In the genomic region with DNA sequence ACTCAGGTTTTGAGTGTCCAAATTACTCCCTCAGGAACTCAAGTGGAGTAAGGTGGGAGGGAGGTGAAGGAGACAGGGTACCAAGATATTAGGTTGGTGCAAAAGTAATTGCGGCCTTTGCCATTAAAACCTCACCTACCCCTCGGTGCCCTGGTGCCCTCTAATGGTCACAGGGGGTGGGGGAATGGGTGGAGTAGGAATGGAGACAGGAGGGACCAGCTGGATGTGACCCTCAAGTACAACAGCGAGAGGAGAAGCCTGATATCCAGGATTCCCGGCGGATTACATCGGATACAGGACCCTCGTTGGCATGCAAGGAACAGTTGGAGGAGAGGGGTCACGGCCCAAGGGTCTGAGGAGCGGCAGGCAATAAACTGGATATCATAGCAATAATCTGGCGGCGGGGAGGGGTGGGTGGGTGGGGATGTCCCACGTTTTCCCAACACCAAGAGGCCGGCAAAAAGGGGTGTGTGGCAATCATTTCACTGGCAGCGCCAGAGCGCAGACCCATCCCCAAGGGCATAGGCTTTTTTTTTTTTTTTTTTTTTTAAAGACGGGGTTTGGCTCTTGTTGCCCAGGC, we compare ENCODE assay signal across 10 cellular contexts. TPM values are rescaled to one million over a fixed set of nuclear protein-coding genes. Genes with fewer than 3 reads are reported as not detected.
A peak's percentile ranks its signal among the peaks of the same experiment; 100 is the strongest.
DNase-seq lines count a peak whose midpoint lies in the region; ATAC-seq and TF ChIP-seq lines count a peak whose summit lies in the region.
"Had no signal": no experiment of that assay in that cellular context is flagged by ENCODE, and none has a peak within 500 bp of the region (broad histone marks: within the 10 kb centered on the region; RNA-seq: fewer than 3 reads in every experiment).

No MANE protein-coding gene starts in this region.

- H3K4me3 ChIP-seq in GM12864 (ENCODE audit: low read depth, low read length) (peak overlapping the region; percentile 73), Karpas-422 (ENCODE audit: low read length) (0 out of 2 replicates have a peak overlapping the region, but pooled peaks have one; percentile 70), neutrophil (ENCODE audit: low read depth in 1 of 2, low read length in 1 of 2) (no peak overlapping the region), HAP-1 (no peak overlapping the region)

- no peaks in the 10 kb centered on the region for H3K9me3 ChIP-seq in Karpas-422 (ENCODE audit: low read length)
- H3K9me3 ChIP-seq in neutrophil, result no peaks in the 10 kb centered on the region
- H3K9me3 ChIP-seq in HAP-1, result no peaks in the 10 kb centered on the region
- H3K9me3 ChIP-seq: heart left ventricle, testis had no signal

- no peaks in the 10 kb centered on the region for H3K9me3 Mint-ChIP-seq in activated naive CD8-positive, alpha-beta T cell treated with anti-CD3 and anti-CD28 coated beads, Interleukin-2, amount 50 U/mL, for 24 hours
- H3K9me3 Mint-ChIP-seq: central memory CD8-positive, alpha-beta T cell had no signal

- TF ChIP-seq CTCF in GM12864 (IDR thresholded peaks at IDR 0.05; ENCODE audit: low read depth, low read length, missing control alignments), result peak; percentile 33
- no peak for TF ChIP-seq CTCF in neutrophil (IDR thresholded peaks at IDR 0.05)

- H3K27me3 Mint-ChIP-seq in activated naive CD8-positive, alpha-beta T cell treated with anti-CD3 and anti-CD28 coated beads, Interleukin-2, amount 50 U/mL, for 24 hours, result no peaks in the 10 kb centered on the region
- H3K27me3 Mint-ChIP-seq: central memory CD8-positive, alpha-beta T cell had no signal

- no peaks in the 10 kb centered on the region for H3K9me2 ChIP-seq in Karpas-422 (replicated peaks; ENCODE audit: insufficient read depth, low read length)

- H3K4me3 Mint-ChIP-seq in activated naive CD8-positive, alpha-beta T cell treated with anti-CD3 and anti-CD28 coated beads, Interleukin-2, amount 50 U/mL, for 24 hours, result peak overlapping the region; percentile 43

- H4K20me1 ChIP-seq in Karpas-422 (ENCODE audit: insufficient read depth, low read depth, low read length), result no peaks in the 10 kb centered on the region

- H3K9ac ChIP-seq in Karpas-422 (ENCODE audit: low read length), result no peak overlapping the region

- no peaks in the 10 kb centered on the region for H3K36me3 ChIP-seq in Karpas-422 (ENCODE audit: insufficient read depth, low read length)
- no peaks in the 10 kb centered on the region for H3K36me3 ChIP-seq in neutrophil
- H3K36me3 ChIP-seq in HAP-1 (replicated peaks), result no peaks in the 10 kb centered on the region
- H3K36me3 ChIP-seq: heart left ventricle had no signal

- in situ Hi-C loops in HAP-1 (cut with MboI; ENCODE audit: low sequenced_read_pairs), result loop anchor here (5.0 kb wide), 1 partner anchor 64 kb away; a partner anchor contains a TSS

- no peak overlapping the region for H3K4me2 ChIP-seq in Karpas-422 (ENCODE audit: low read depth, low read length, poor library complexity, severe bottlenecking)

- 0 out of 2 replicates have a peak overlapping the region, but pooled peaks have one; percentile 88 for H3K27ac ChIP-seq in Karpas-422 (ENCODE audit: low read length)
- H3K27ac ChIP-seq in neutrophil, result peak overlapping the region; percentile 69

- no peak overlapping the region for H3K27ac Mint-ChIP-seq in activated naive CD8-positive, alpha-beta T cell treated with anti-CD3 and anti-CD28 coated beads, Interleukin-2, amount 50 U/mL, for 24 hours

- DNase-seq in GM12864 (ENCODE audit: low read depth) (no peak), Karpas-422 (peak; percentile 83), RPMI8226 (no peak), HAP-1 (ENCODE audit: low spot score in 2 of 2) (no peak)
- DNase-seq in activated naive CD8-positive, alpha-beta T cell treated with anti-CD3 and anti-CD28 coated beads, Interleukin-2, amount 50 U/mL, for 24 hours, result no peak

- peaks cover 6% of the 10 kb centered on the region for H3K79me2 ChIP-seq in Karpas-422 (ENCODE audit: low read length)

- H3K27me3 ChIP-seq in Karpas-422 (ENCODE audit: low read length) (no peaks in the 10 kb centered on the region), neutrophil (no peaks in the 10 kb centered on the region), HAP-1 (ENCODE audit: low read depth) (no peaks in the 10 kb centered on the region)
- H3K27me3 ChIP-seq: heart left ventricle, testis had no signal

- ATAC-seq in activated naive CD8-positive, alpha-beta T cell treated with anti-CD3 and anti-CD28 coated beads, Interleukin-2, amount 50 U/mL, for 24 hours, result no peak
- ATAC-seq in GM18873 (IDR thresholded peaks at IDR 0.05; ENCODE audit: low FRiP score, unreplicated experiment), result no peak
- ATAC-seq: heart left ventricle had no signal

- H2AFZ ChIP-seq in Karpas-422 (ENCODE audit: low read length), result no peak overlapping the region

- H3K4me1 ChIP-seq in Karpas-422 (ENCODE audit: low read length), result peaks cover 52% of the 10 kb centered on the region
- H3K4me1 ChIP-seq in neutrophil (ENCODE audit: control insufficient read depth in 1 of 2, insufficient read depth in 1 of 2, low read depth in 1 of 2, low read length in 1 of 2), result peaks cover 39 to 45% of the 10 kb centered on the region in 2 experiments
- H3K4me1 ChIP-seq in HAP-1, result peaks cover 17% of the 10 kb centered on the region

- H3K4me1 Mint-ChIP-seq in activated naive CD8-positive, alpha-beta T cell treated with anti-CD3 and anti-CD28 coated beads, Interleukin-2, amount 50 U/mL, for 24 hours, result peaks cover 37% of the 10 kb centered on the region

- peaks cover 4% of the 10 kb centered on the region for H3K36me3 Mint-ChIP-seq in activated naive CD8-positive, alpha-beta T cell treated with anti-CD3 and anti-CD28 coated beads, Interleukin-2, amount 50 U/mL, for 24 hours (ENCODE audit: low read depth)

RNA-seq across cellular contexts. Expression of a gene that starts 4.3 kb away (rescaled TPM):
- 17.1 and 31.0 TPM in 2 replicates for total RNA-seq in Karpas-422 (2014; rRNA removed; shearing (Covaris generic); ENCODE audit: low replicate concordance)

RNA-seq across cellular contexts. Expression of a gene that starts 4.9 kb away (rescaled TPM):
- 2.6 TPM in 1 of 2 replicates, not detected in the other for total RNA-seq in Karpas-422 (2014; rRNA removed; shearing (Covaris generic); ENCODE audit: low replicate concordance)
- total RNA-seq: heart left ventricle had no signal

RNA-seq across cellular contexts. Expression of a gene that starts 15.1 kb away (rescaled TPM):
- total RNA-seq in Karpas-422 (2014; rRNA removed; shearing (Covaris generic); ENCODE audit: low replicate concordance), result 48.7 and 57.3 TPM in 2 replicates

RNA-seq across cellular contexts. Expression of a gene that starts 23.8 kb away (rescaled TPM):
- 110 and 225 TPM in 2 replicates for total RNA-seq in Karpas-422 (2014; rRNA removed; shearing (Covaris generic); ENCODE audit: low replicate concordance)

RNA-seq across cellular contexts. Expression of a gene that starts 27.7 kb away (rescaled TPM):
- total RNA-seq in Karpas-422 (2014; rRNA removed; shearing (Covaris generic); ENCODE audit: low replicate concordance), result 27.8 and 35.3 TPM in 2 replicates

Comparison
In these comparisons a context has a peak if more than half of its experiments do, and no peak if none do; other contexts are left out.
1. H3K4me3 ChIP-seq: peak in GM12864 (single experiment) and Karpas-422 (single experiment); none in neutrophil (0 of 2) and HAP-1 (single experiment).